In genomic region chr20:48747840-48748416, GRCh38 we compare ENCODE assay signal across 1 cellular context.
TF ChIP-seq lines count a peak whose summit lies in the region.

No MANE protein-coding gene starts in this region.

TF ChIP-seq in GM23338, 12 proteins besides CTCF, POLR2A, EP300 and RAD21 (continued from another document):
- no peak for TF ChIP-seq REST (IDR thresholded peaks at IDR 0.05; ENCODE audit: unreplicated experiment)
- no peak for TF ChIP-seq ZNF331 (CRISPR knock-in tag; IDR thresholded peaks at IDR 0.05; ENCODE audit: low read depth)
- no peak for TF ChIP-seq ZNF114 (CRISPR knock-in tag; IDR thresholded peaks at IDR 0.05)
- TF ChIP-seq ZNF462 (CRISPR knock-in tag; IDR thresholded peaks at IDR 0.05), result no peak
- TF ChIP-seq JUNB (IDR thresholded peaks at IDR 0.05; ENCODE audit: unreplicated experiment), result no peak
